Comparison of ENCODE assay signal across 8 cellular contexts in the genomic region with DNA sequence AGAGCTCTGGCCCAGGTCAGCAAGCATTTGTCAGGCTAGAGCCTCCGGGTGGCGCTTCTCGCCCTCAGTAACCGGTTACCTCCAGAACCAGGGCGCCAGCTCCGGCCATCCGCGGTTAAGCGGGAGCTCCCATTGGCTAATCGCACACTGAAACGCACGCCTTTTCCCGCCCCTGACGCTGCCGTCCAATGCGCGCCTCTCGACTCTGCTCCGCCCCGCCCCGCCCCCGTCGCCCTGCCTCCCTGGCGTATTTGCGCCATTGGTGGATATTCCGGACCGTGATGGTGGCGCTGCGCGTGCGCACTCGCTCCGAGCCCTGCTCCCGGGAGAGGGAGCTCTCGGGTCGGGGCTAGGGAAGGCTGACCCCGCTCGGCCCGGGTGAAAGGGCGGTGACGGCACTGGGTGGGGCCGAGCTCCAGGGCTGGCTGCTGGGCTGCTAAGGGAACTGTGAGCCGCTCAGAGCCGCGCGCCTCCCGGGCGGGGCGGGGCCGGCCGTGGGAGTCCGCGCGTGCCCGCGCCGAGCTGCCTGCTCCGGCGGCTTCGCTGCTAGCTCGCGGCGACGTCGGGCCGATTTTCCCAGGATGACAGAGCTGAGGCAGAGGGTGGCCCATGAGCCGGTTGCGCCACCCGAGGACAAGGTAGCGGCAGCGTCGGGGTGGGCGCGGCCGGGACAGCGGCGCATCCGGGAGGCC. TPM values are rescaled to one million over a fixed set of nuclear protein-coding genes. Genes with fewer than 3 reads are reported as not detected.
DNase-seq lines count a peak whose midpoint lies in the region; ATAC-seq, FAIRE-seq and TF ChIP-seq lines count a peak whose summit lies in the region.

A gene (plus strand): TSS at position 497 of the 692 bp plus-strand sequence. CDS start 85 bp downstream, at position 582.

- DNase-seq in DMS 273 treated with DMSO at 0.1 percent for 48 hours (lab: John Stamatoyannopoulos, UW) (peak; percentile 97), HuH-7 (ENCODE audit: low spot score) (peak; percentile 99)
- peak; percentile 100 for DNase-seq in activated CD8-positive, alpha-beta memory T cell treated with anti-CD3 and anti-CD28 coated beads, Interleukin-2, amount 50 U/mL, for 4 hours
- DNase-seq in stimulated activated CD8-positive, alpha-beta memory T cell treated with anti-CD3 and anti-CD28 coated beads, Interleukin-15, amount 100 ng/mL, for 4 hours (ENCODE audit: low read depth in 2 of 2) = peak; percentile 100

- no peaks in the 10 kb centered on the region for H4K20me1 ChIP-seq in OCI-LY1 (ENCODE audit: insufficient read depth, low read length)

- H3K27ac ChIP-seq in OCI-LY1 (ENCODE audit: low read depth, low read length, poor library complexity, severe bottlenecking) = peak within 1 kb of the TSS; percentile 73
- peak within 1 kb of the TSS; percentile 77 for H3K27ac ChIP-seq in mesodermal cell (ENCODE audit: low read depth, low read length, severe bottlenecking)

- peak within 1 kb of the TSS; percentile 72 for H3K9ac ChIP-seq in OCI-LY1 (ENCODE audit: low read length)

- H3K36me3 ChIP-seq in OCI-LY1 (ENCODE audit: insufficient read depth, low read length) (no peaks in the 10 kb centered on the region), mesodermal cell (ENCODE audit: control insufficient read depth, insufficient read depth, low read length) (peaks cover 22% of the 10 kb centered on the region)

- no peaks in the 10 kb centered on the region for H3K9me2 ChIP-seq in OCI-LY1 (ENCODE audit: low read depth, low read length)

- FAIRE-seq in endometrium (lab: Jason Lieb, UNC) = peak; percentile 72

- H3K4me2 ChIP-seq in OCI-LY1 (ENCODE audit: low read length) = peak within 1 kb of the TSS; percentile 84

- peak; percentile 88 for ATAC-seq in GM21515 (IDR thresholded peaks at IDR 0.05; ENCODE audit: unreplicated experiment)

- H3K4me3 ChIP-seq in OCI-LY1 (ENCODE audit: low read depth, low read length, poor library complexity, severe bottlenecking) (peak within 1 kb of the TSS; percentile 67), mesodermal cell (ENCODE audit: extremely low read depth, insufficient read depth, low read length, poor library complexity, severe bottlenecking) (peak within 1 kb of the TSS; percentile 93)

- TF ChIP-seq CTCF in OCI-LY1 (IDR thresholded peaks at IDR 0.05; ENCODE audit: low read length) = peak; percentile 61

- H3F3A ChIP-seq in OCI-LY1 (ENCODE audit: insufficient read depth, low read length) = no peaks in the 10 kb centered on the region

- no peaks in the 10 kb centered on the region for H3K9me3 ChIP-seq in OCI-LY1 (ENCODE audit: low read length)
- H3K9me3 ChIP-seq in mesodermal cell (ENCODE audit: control insufficient read depth, low read length) = no peaks in the 10 kb centered on the region

- no peaks in the 10 kb centered on the region for H3K27me3 ChIP-seq in OCI-LY1 (ENCODE audit: insufficient read depth, low read length)

- 0 out of 2 replicates have a peak within 1 kb of the TSS, but pooled peaks have one; percentile 36 for H2AFZ ChIP-seq in OCI-LY1 (ENCODE audit: low read length)

- peaks cover 20% of the 10 kb centered on the region; the same call in 1 of the 2 replicates for H3K79me2 ChIP-seq in OCI-LY1 (ENCODE audit: insufficient read depth, low read length)

- H3K4me1 ChIP-seq in OCI-LY1 (ENCODE audit: insufficient read depth, low read length, severe bottlenecking) (peaks cover 38% of the 10 kb centered on the region), mesodermal cell (ENCODE audit: control insufficient read depth, insufficient read depth, low read length, poor library complexity, severe bottlenecking) (peaks cover 7% of the 10 kb centered on the region)

- 0% methylated on average over 54 to 77 of the region's 78 CpGs for WGBS in mesodermal cell (ENCODE audit: insufficient coverage in 2 of 2), 2 experiments

RNA-seq across cellular contexts. Expression of the gene that starts here (rescaled TPM):
- 32.3 TPM for polyA plus RNA-seq in mesodermal cell (2013, experiment 1 of 2)
- 27.7 TPM for polyA plus RNA-seq in mesodermal cell (2013, experiment 2 of 2)

Comparison
In these comparisons a context has a peak if more than half of its experiments do, and no peak if none do; other contexts are left out.
1. Peak in every context shown above with its lines: DNase-seq, ATAC-seq, H3K4me3 ChIP-seq and H3K27ac ChIP-seq.